9 cellular contexts compared by ENCODE assay signal in the genomic region with DNA sequence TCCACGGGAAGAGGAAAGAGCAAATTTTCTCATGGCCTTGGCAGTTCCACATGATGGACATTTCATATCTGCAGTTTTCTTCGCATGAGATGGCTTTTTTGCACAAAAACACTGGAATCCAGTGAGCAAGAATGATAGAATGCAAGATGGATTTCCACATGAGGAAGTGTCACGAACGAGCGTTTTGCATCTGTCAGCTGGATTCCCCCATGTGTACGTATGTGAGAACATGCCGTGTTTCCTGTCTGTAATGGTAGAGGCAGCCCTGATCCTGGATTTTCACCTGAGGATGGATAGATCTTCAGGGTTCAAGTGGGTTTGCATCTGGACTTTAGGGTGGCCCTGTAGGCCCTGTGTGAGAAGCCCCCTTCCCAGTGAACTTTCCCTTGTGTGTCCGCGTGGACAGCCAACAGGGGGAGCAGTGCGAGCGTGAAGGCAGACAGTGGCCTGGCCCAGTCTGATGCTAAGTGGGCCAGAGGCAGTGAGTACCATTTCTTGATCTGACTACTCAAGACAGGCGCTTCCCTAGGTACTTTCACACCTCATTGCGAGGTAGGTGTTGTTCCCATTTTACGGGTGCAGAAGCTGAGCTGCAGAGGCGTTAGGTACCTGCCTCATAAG. TPM values are rescaled to one million over a fixed set of nuclear protein-coding genes. Genes with fewer than 3 reads are reported as not detected.
A peak's percentile ranks its signal among the peaks of the same experiment; 100 is the strongest.
DNase-seq lines count a peak whose midpoint lies in the region; ATAC-seq and TF ChIP-seq lines count a peak whose summit lies in the region.
"Not testable (repeated sequence)": the region's sequence is repeated elsewhere in the genome, so short reads cannot be mapped to it uniquely, and the experiment has no call there.
"Had no signal": no experiment of that assay in that cellular context is flagged by ENCODE, and none has a peak within 500 bp of the region (broad histone marks: within the 10 kb centered on the region; RNA-seq: fewer than 3 reads in every experiment).

No MANE protein-coding gene starts in this region.

- H3K27ac Mint-ChIP-seq in Caco-2 (ENCODE audit: unreplicated experiment); activated naive CD4-positive, alpha-beta T cell treated with anti-CD3 and anti-CD28 coated beads for 36 hours; osteocyte (ENCODE audit: unreplicated experiment); type B pancreatic cell: not testable (repeated sequence)
- peak overlapping the region in 1 of 2 donors; percentile 73 for H3K27ac Mint-ChIP-seq in effector memory CD8-positive, alpha-beta T cell

- CTCF ChIA-PET in Caco-2 (lab: Charles Lee); activated naive CD4-positive, alpha-beta T cell treated with anti-CD3 and anti-CD28 coated beads for 36 hours (lab: Charles Lee): not testable (repeated sequence)

- TF ChIP-seq CTCF in Caco-2 (IDR thresholded peaks at IDR 0.05; ENCODE audit: insufficient read depth in 1 of 2, low read depth in 1 of 2, low read length in 1 of 2, severe bottlenecking in 1 of 2, unreplicated experiment in 1 of 2) = peak; percentile 36 to 39
- TF ChIP-seq CTCF in HL-60 (IDR thresholded peaks at IDR 0.05; ENCODE audit: insufficient read depth, low read length) = not testable (repeated sequence)
- peak; percentile 60 for TF ChIP-seq CTCF in osteocyte (IDR thresholded peaks at IDR 0.05)
- TF ChIP-seq CTCF in type B pancreatic cell (conservative IDR thresholded peaks at IDR 0.05) = peak; percentile 66

- H3K27me3 Mint-ChIP-seq in Caco-2 (ENCODE audit: insufficient read depth, unreplicated experiment); activated naive CD4-positive, alpha-beta T cell treated with anti-CD3 and anti-CD28 coated beads for 36 hours (ENCODE audit: low read depth); effector memory CD8-positive, alpha-beta T cell; osteocyte (ENCODE audit: unreplicated experiment); type B pancreatic cell: not testable (repeated sequence)

- H3K9me3 ChIP-seq in Caco-2 = not testable (repeated sequence)

- peak overlapping the region; percentile 16; the same call in 1 of the 2 replicates for H3K27ac ChIP-seq in HL-60 (replicated peaks)

- H3K4me1 Mint-ChIP-seq in Caco-2 (ENCODE audit: low read depth, unreplicated experiment) (peaks cover 16% of the 10 kb centered on the region), osteocyte (ENCODE audit: unreplicated experiment) (peaks cover 41% of the 10 kb centered on the region), type B pancreatic cell (ENCODE audit: unreplicated experiment) (peaks cover 24% of the 10 kb centered on the region)
- H3K4me1 Mint-ChIP-seq in activated naive CD4-positive, alpha-beta T cell treated with anti-CD3 and anti-CD28 coated beads for 36 hours (ENCODE audit: low read depth) = peaks cover 41% of the 10 kb centered on the region
- H3K4me1 Mint-ChIP-seq in effector memory CD8-positive, alpha-beta T cell (ENCODE audit: low read depth in 2 of 2) = peaks cover 26 to 35% of the 10 kb centered on the region in 2 donors

- DNase-seq in Caco-2 (peak in 1 of 2 experiments; percentile 55), HL-60 (ENCODE audit: low read depth in 1 of 2, low spot score in 1 of 2) (peak in 1 of 2 experiments; percentile 38), T-helper 9 cell (peak; percentile 29), islet precursor cell (peak; percentile 76)
- not testable (repeated sequence) for DNase-seq in activated naive CD4-positive, alpha-beta T cell treated with anti-CD3 and anti-CD28 coated beads for 36 hours; osteocyte (ENCODE audit: extremely low spot score, unreplicated experiment); type B pancreatic cell (ENCODE audit: extremely low spot score, unreplicated experiment)
- DNase-seq in effector memory CD8-positive, alpha-beta T cell = peak in 1 of 3 experiments; percentile 41

- H3K36me3 Mint-ChIP-seq in Caco-2 (ENCODE audit: insufficient read depth, unreplicated experiment) = peaks cover 23% of the 10 kb centered on the region
- not testable (repeated sequence) for H3K36me3 Mint-ChIP-seq in activated naive CD4-positive, alpha-beta T cell treated with anti-CD3 and anti-CD28 coated beads for 36 hours (ENCODE audit: low read depth); osteocyte (ENCODE audit: unreplicated experiment); type B pancreatic cell
- H3K36me3 Mint-ChIP-seq in effector memory CD8-positive, alpha-beta T cell (ENCODE audit: insufficient read depth) = peaks cover 43% of the 10 kb centered on the region

- intact Hi-C loops in Caco-2 (cut with micrococcal nuclease; ENCODE audit: unreplicated experiment) = not testable (repeated sequence)
- intact Hi-C loops in activated naive CD4-positive, alpha-beta T cell treated with anti-CD3 and anti-CD28 coated beads for 36 hours (cut with micrococcal nuclease) = loop anchor here (10.0 kb wide), 1 partner anchor 65 kb away; no protein-coding TSS in a partner anchor

- H3K9me3 Mint-ChIP-seq in Caco-2 (ENCODE audit: unreplicated experiment); activated naive CD4-positive, alpha-beta T cell treated with anti-CD3 and anti-CD28 coated beads for 36 hours; effector memory CD8-positive, alpha-beta T cell; osteocyte (ENCODE audit: unreplicated experiment); type B pancreatic cell: not testable (repeated sequence)

- H3K4me3 ChIP-seq in Caco-2 (ENCODE audit: low read depth, low read length); HL-60 (replicated peaks; ENCODE audit: insufficient read depth, low read length): not testable (repeated sequence)

- H3K4me3 Mint-ChIP-seq in Caco-2 (ENCODE audit: unreplicated experiment) (peak overlapping the region; percentile 22), osteocyte (ENCODE audit: unreplicated experiment) (peak overlapping the region; percentile 74), type B pancreatic cell (peak overlapping the region; percentile 93)
- H3K4me3 Mint-ChIP-seq in activated naive CD4-positive, alpha-beta T cell treated with anti-CD3 and anti-CD28 coated beads for 36 hours = peak overlapping the region; percentile 8
- H3K4me3 Mint-ChIP-seq in effector memory CD8-positive, alpha-beta T cell = peak overlapping the region; percentile 77 to 82

- peaks cover 25% of the 10 kb centered on the region for H3K4me1 ChIP-seq in Caco-2

- POLR2A ChIA-PET in Caco-2 (lab: Charles Lee) = not testable (repeated sequence)

- not testable (repeated sequence) for H3K36me3 ChIP-seq in Caco-2 (ENCODE audit: control insufficient read depth, insufficient read depth, low read length)

- BruUV-seq in Caco-2 (replicated peaks; lab: Mats Ljungman, UMichigan) = not testable (repeated sequence)

- ATAC-seq in effector memory CD8-positive, alpha-beta T cell (replicated peaks) = not testable (repeated sequence)

- not testable (repeated sequence) for H3K27me3 ChIP-seq in Caco-2 (replicated peaks; ENCODE audit: control insufficient read depth, insufficient read depth, low read length); HL-60 (ENCODE audit: insufficient read depth, poor library complexity, severe bottlenecking)

RNA-seq across cellular contexts. Expression of a gene that starts 2.1 kb away (rescaled TPM):
- total RNA-seq in Caco-2 (2022) (60.5 and 69.8 TPM in 2 replicates), osteocyte (44.9 and 45.8 TPM in 2 replicates), type B pancreatic cell (ENCODE audit: low replicate concordance) (40.8 and 57.1 TPM in 2 replicates)
- 10 to 100 TPM; 26.6 to 27.8 TPM for total RNA-seq in activated naive CD4-positive, alpha-beta T cell treated with anti-CD3 and anti-CD28 coated beads for 36 hours

RNA-seq across cellular contexts. Expression of a gene that starts 8.7 kb away (rescaled TPM):
- 0.63 and 0.68 TPM in 2 replicates for total RNA-seq in Caco-2 (2022)
- under 1 TPM in 1 of 2 experiments, not detected in 1; 0.17 TPM for total RNA-seq in activated naive CD4-positive, alpha-beta T cell treated with anti-CD3 and anti-CD28 coated beads for 36 hours
- not detected in 2 replicates for total RNA-seq in osteocyte
- 0.22 and 0.74 TPM in 2 replicates for total RNA-seq in type B pancreatic cell (ENCODE audit: low replicate concordance)
- total RNA-seq: omental fat pad had no signal

RNA-seq across cellular contexts. Expression of a gene that starts 19.8 kb away (rescaled TPM):
- total RNA-seq in Caco-2 (2022) (62.3 and 67.2 TPM in 2 replicates), osteocyte (52.5 and 56.6 TPM in 2 replicates), type B pancreatic cell (ENCODE audit: low replicate concordance) (46.1 and 61.8 TPM in 2 replicates)
- 10 to 100 TPM; 15.3 to 18.6 TPM for total RNA-seq in activated naive CD4-positive, alpha-beta T cell treated with anti-CD3 and anti-CD28 coated beads for 36 hours

RNA-seq across cellular contexts. Expression of a gene that starts 26.2 kb away (rescaled TPM):
- total RNA-seq in Caco-2 (2022) = 200 and 204 TPM in 2 replicates
- total RNA-seq in activated naive CD4-positive, alpha-beta T cell treated with anti-CD3 and anti-CD28 coated beads for 36 hours = 10 to 100 TPM; 81.9 TPM
- total RNA-seq in osteocyte = 208 and 211 TPM in 2 replicates
- total RNA-seq in type B pancreatic cell (ENCODE audit: low replicate concordance) = 155 and 223 TPM in 2 replicates

Comparison
In these comparisons a context has a peak if more than half of its experiments do, and no peak if none do; other contexts are left out.
1. H3K4me3 Mint-ChIP-seq: peak in every context shown above with its lines; median percentile 93 in type B pancreatic cell; 80 in effector memory CD8-positive, alpha-beta T cell; 74 in osteocyte; 22 in Caco-2; 8 in activated naive CD4-positive, alpha-beta T cell treated with anti-CD3 and anti-CD28 coated beads for 36 hours.